ENCODE assay signal across 19 cellular contexts in genomic region chr3:11020764-11021163, GRCh38. TPM values are rescaled to one million over a fixed set of nuclear protein-coding genes. Genes with fewer than 3 reads are reported as not detected.
DNase-seq lines count a peak whose midpoint lies in the region; ATAC-seq, FAIRE-seq and TF ChIP-seq lines count a peak whose summit lies in the region.
"Had no signal": no experiment of that assay in that cellular context is flagged by ENCODE, and none has a peak within 500 bp of the region (broad histone marks: within the 10 kb centered on the region; RNA-seq: fewer than 3 reads in every experiment).

No MANE protein-coding gene starts in this region.

- H3K27me3 Mint-ChIP-seq in activated T-cell treated with anti-CD3 and anti-CD28 coated beads, Interleukin-2, amount 50 U/mL, for 4 hours (ENCODE audit: low read depth) = peaks cover 10% of the 10 kb centered on the region

- no peaks in the 10 kb centered on the region for H3K9me3 Mint-ChIP-seq in activated T-cell treated with anti-CD3 and anti-CD28 coated beads, Interleukin-2, amount 50 U/mL, for 4 hours
- H3K9me3 Mint-ChIP-seq: CD4-positive, alpha-beta memory T cell had no signal

- H3K4me1 Mint-ChIP-seq in activated T-cell treated with anti-CD3 and anti-CD28 coated beads, Interleukin-2, amount 50 U/mL, for 4 hours (ENCODE audit: low read depth) = no peaks in the 10 kb centered on the region
- H3K4me1 Mint-ChIP-seq: CD14-positive monocyte, H9 had no signal

- peaks cover 3 to 32% (median 14%) of the 10 kb centered on the region in 4 donors for H3K36me3 ChIP-seq in liver (ENCODE audit: control insufficient read depth in 4 of 4, insufficient read depth in 3 of 4, low read depth in 1 of 4, low read length in 3 of 4)
- H3K36me3 ChIP-seq in HepG2 (replicated peaks in 1 of 2; ENCODE audit: control insufficient read depth in 1 of 2, insufficient read depth in 2 of 2, low read length in 2 of 2) = no peaks in the 10 kb centered on the region
- H3K36me3 ChIP-seq: BLaER1 had no signal

- H3K4me3 Mint-ChIP-seq in activated T-cell treated with anti-CD3 and anti-CD28 coated beads, Interleukin-2, amount 50 U/mL, for 4 hours = no peak overlapping the region
- H3K4me3 Mint-ChIP-seq: CD14-positive monocyte; CD4-positive, alpha-beta memory T cell; H9 had no signal

- no peaks in the 10 kb centered on the region for H3K36me3 Mint-ChIP-seq in activated T-cell treated with anti-CD3 and anti-CD28 coated beads, Interleukin-2, amount 50 U/mL, for 4 hours (ENCODE audit: insufficient read depth)
- H3K36me3 Mint-ChIP-seq: CD14-positive monocyte; CD4-positive, alpha-beta memory T cell had no signal

- H2AFZ ChIP-seq in HepG2 (ENCODE audit: low read length) = no peak overlapping the region

- TF ChIP-seq EP300 in HepG2 (IDR thresholded peaks at IDR 0.05; ENCODE audit: low read depth in 2 of 2, low read length in 2 of 2) (no peak), HepG2 (CRISPR knock-in tag; IDR thresholded peaks at IDR 0.05; ENCODE audit: borderline replicate concordance) (no peak)

- in situ Hi-C loops in HepG2 (cut with HindIII; ENCODE audit: extremely low pct_ligation_motif_present, low pct_unique_long_range_greater_than_20kb) = no loop called here

- TF ChIP-seq CTCF in liver (IDR thresholded peaks at IDR 0.05; ENCODE audit: low read depth, low read length, missing input control) (no peak), HepG2 (CRISPR knock-in tag; IDR thresholded peaks at IDR 0.05) (no peak)

- ATAC-seq in HepG2 = no peak
- peak; percentile 66 for ATAC-seq in left lobe of liver
- ATAC-seq in activated T-cell treated with anti-CD3 and anti-CD28 coated beads, Interleukin-2, amount 50 U/mL, for 4 hours = no peak
- ATAC-seq: GM12878 had no signal

- no peak overlapping the region for H3K4me2 ChIP-seq in HepG2 (ENCODE audit: low read depth, low read length)
- H3K4me2 ChIP-seq: A549, BLaER1 had no signal

- TF ChIP-seq POLR2A in HepG2 (IDR thresholded peaks at IDR 0.05; ENCODE audit: insufficient read depth in 1 of 2, low read depth in 2 of 2, low read length in 2 of 2) = no peak

- H3K4me1 ChIP-seq in liver (ENCODE audit: control insufficient read depth in 4 of 4, insufficient read depth in 4 of 4, low read length in 3 of 4) = peaks cover 6 to 49% (median 40%) of the 10 kb centered on the region in 4 donors
- H3K4me1 ChIP-seq in HepG2 (ENCODE audit: insufficient read depth, low read length) = no peaks in the 10 kb centered on the region
- H3K4me1 ChIP-seq: A549 had no signal

- CTCF ChIA-PET in HepG2 (lab: Yijun Ruan, JAX; ENCODE audit: low intra/inter-chr PET ratio, low total read pairs) = no interaction called here

- intact Hi-C loops in HepG2 (cut with micrococcal nuclease; ENCODE audit: unreplicated experiment) = no loop called here

- BruUV-seq in HepG2 (replicated peaks; lab: Mats Ljungman, UMichigan) = no TSS peak

- FAIRE-seq in HepG2 (lab: Jason Lieb, UNC) = no peak
- FAIRE-seq: A549, GM12878, H1 had no signal

- WGBS in liver = 42% methylated on average over 2 of the region's 2 CpGs
- 0% methylated on average over 2 of the region's 2 CpGs for WGBS in HepG2 (ENCODE audit: low lambda C conversion rate)

- no peaks in the 10 kb centered on the region for H3K79me2 ChIP-seq in HepG2 (ENCODE audit: insufficient read depth, low read length)

- POLR2A ChIA-PET in HepG2 (lab: Yijun Ruan, JAX) = no interaction called here

- H4K20me1 ChIP-seq in HepG2 (ENCODE audit: insufficient read depth, low read length) = no peaks in the 10 kb centered on the region
- H4K20me1 ChIP-seq: BLaER1 had no signal

- H3K9me3 ChIP-seq in liver (ENCODE audit: control insufficient read depth in 4 of 4, low read length in 3 of 4) = no peaks in the 10 kb centered on the region
- no peaks in the 10 kb centered on the region for H3K9me3 ChIP-seq in HepG2 (ENCODE audit: low read length)
- H3K9me3 ChIP-seq: A549, BLaER1 had no signal

- DNase-seq in HepG2 (ENCODE audit: low spot score) (no peak), left lobe of liver (ENCODE audit: low spot score) (peak; percentile 74), substantia nigra (lab: John Stamatoyannopoulos, UW) (no peak), iPS-NIHi11 (ENCODE audit: low spot score) (no peak), DMS 273 treated with DMSO at 0.1 percent for 48 hours (lab: John Stamatoyannopoulos, UW) (no peak)
- DNase-seq in activated T-cell treated with anti-CD3 and anti-CD28 coated beads, Interleukin-2, amount 50 U/mL, for 4 hours = no peak
- DNase-seq: CD4-positive, alpha-beta memory T cell; DMS53; DND-41; EL had no signal

- H3K27me3 ChIP-seq in liver (ENCODE audit: control insufficient read depth in 4 of 4, insufficient read depth in 4 of 4, low read length in 3 of 4) = no peaks in the 10 kb centered on the region
- H3K27me3 ChIP-seq in HepG2 (ENCODE audit: control insufficient read depth in 1 of 2, insufficient read depth in 2 of 2, low read length in 2 of 2) = peaks cover 4 to 16% of the 10 kb centered on the region in 2 experiments; a peak in 2 of 5 replicates
- H3K27me3 ChIP-seq: BLaER1 had no signal

- TF ChIP-seq RAD21 in liver (IDR thresholded peaks at IDR 0.05) (peak in 1 of 2 donors; percentile 9), HepG2 (CRISPR knock-in tag; IDR thresholded peaks at IDR 0.05) (no peak)

- H3K27ac ChIP-seq in liver (ENCODE audit: low read depth in 1 of 2, low read length in 2 of 2) (peak overlapping the region in 1 of 2 donors; percentile 59), HepG2 (ENCODE audit: extremely low read length, insufficient read depth, low read length) (no peak overlapping the region), substantia nigra (ENCODE audit: low read depth, low read length, poor library complexity, severe bottlenecking) (peak overlapping the region; percentile 75)
- H3K27ac ChIP-seq: 22Rv1, A549, BLaER1 had no signal

- H3K9ac ChIP-seq in liver (ENCODE audit: low read depth in 1 of 2, low read length in 2 of 2) (no peak overlapping the region), HepG2 (ENCODE audit: insufficient read depth, low read depth, low read length) (no peak overlapping the region)
- H3K9ac ChIP-seq: BLaER1 had no signal

- H3K4me3 ChIP-seq in liver (ENCODE audit: low read depth in 1 of 3, low read length in 3 of 3) (no peak overlapping the region), HepG2 (replicated peaks in 1 of 3; ENCODE audit: insufficient read depth in 1 of 3, low read depth in 2 of 3, low read length in 3 of 3) (no peak overlapping the region)
- H3K4me3 ChIP-seq: A549, BLaER1, GM12878 had no signal

TF ChIP-seq in liver, 16 proteins besides CTCF, POLR2A, EP300 and RAD21:
- TF ChIP-seq RXRA (IDR thresholded peaks at IDR 0.05) (peak; percentile 20 to 76), JUND (IDR thresholded peaks at IDR 0.05) (peak in 1 of 2 donors; percentile 16), ATF3 (IDR thresholded peaks at IDR 0.05) (no peak), HNF4A (conservative IDR thresholded peaks at IDR 0.05) (peak; percentile 87 to 91), YY1 (IDR thresholded peaks at IDR 0.05) (peak; percentile 19), HNF4G (IDR thresholded peaks at IDR 0.05) (peak; percentile 34), FOXA1 (IDR thresholded peaks at IDR 0.05) (no peak), SP1 (IDR thresholded peaks at IDR 0.05) (peak; percentile 41)

TF ChIP-seq in HepG2, 621 proteins besides CTCF, POLR2A, EP300 and RAD21:
- TF ChIP-seq TRAFD1 (CRISPR knock-in tag; IDR thresholded peaks at IDR 0.05; ENCODE audit: borderline replicate concordance) = no peak
- no peak for TF ChIP-seq HDAC6 (IDR thresholded peaks at IDR 0.05; ENCODE audit: low read depth, low read length)
- TF ChIP-seq CBX2 (IDR thresholded peaks at IDR 0.05; ENCODE audit: low read depth, low read length) = no peak
- TF ChIP-seq CBX2 (CRISPR knock-in tag; IDR thresholded peaks at IDR 0.05; ENCODE audit: low read depth) = no peak
- no peak for TF ChIP-seq EHMT2 (IDR thresholded peaks at IDR 0.05; ENCODE audit: borderline replicate concordance, low read depth, low read length)

RNA-seq across cellular contexts. Expression of gene SLC6A1, which starts 28.2 kb away (rescaled TPM):
- total RNA-seq in liver = 10 to 100 TPM; 26.2 to 71.9 TPM
- polyA plus RNA-seq in liver = 10 to 100 TPM; 16.0 to 41.4 TPM
- not detected in 2 replicates for total RNA-seq in HepG2 (2016; rRNA removed; fragmentation: Illumina TruSeq; extraction: Trizol)
- not detected in 2 replicates for total RNA-seq in HepG2 (2016; cell fraction: cytosol; rRNA removed; fragmentation: Illumina TruSeq; extraction: Trizol; ENCODE audit: low read depth)
- not detected in 2 replicates for total RNA-seq in HepG2 (2016; cell fraction: insoluble cytoplasmic fraction; rRNA removed; fragmentation: Illumina TruSeq; extraction: Trizol)
- not detected in 2 replicates for total RNA-seq in HepG2 (2016; cell fraction: membrane; rRNA removed; fragmentation: Illumina TruSeq; extraction: Trizol)
- not detected in 2 replicates for total RNA-seq in HepG2 (2016; cell fraction: nucleus; rRNA removed; fragmentation: Illumina TruSeq; extraction: Trizol)
- 0.04 TPM in 1 of 2 replicates, not detected in the other for polyA plus RNA-seq in HepG2 (2011; rRNA removed)
- polyA plus RNA-seq in HepG2 (2011; cell fraction: cytosol; rRNA removed) = not detected in 2 replicates
- 0.03 and 0.05 TPM in 2 replicates for polyA plus RNA-seq in HepG2 (2011; cell fraction: nucleus; rRNA removed)
- polyA plus RNA-seq in HepG2 (2012) = 0.07 TPM in 1 of 2 replicates, not detected in the other
- polyA plus RNA-seq in HepG2 (2016; cell fraction: cytosol; fragmentation: Illumina TruSeq; extraction: Trizol; ENCODE audit: low read depth) = not detected in 2 replicates
- polyA plus RNA-seq in HepG2 (2016; cell fraction: insoluble cytoplasmic fraction; fragmentation: Illumina TruSeq; extraction: Trizol; ENCODE audit: low read depth) = not detected in 2 replicates
- not detected in 2 replicates for polyA plus RNA-seq in HepG2 (2016; cell fraction: membrane; fragmentation: Illumina TruSeq; extraction: Trizol; ENCODE audit: low read depth)
- polyA plus RNA-seq in HepG2 (2016; cell fraction: nucleus; fragmentation: Illumina TruSeq; extraction: Trizol; ENCODE audit: insufficient read depth, low read depth) = not detected in 2 replicates
- polyA minus RNA-seq in HepG2 (2011; rRNA and poly(A)+ RNA removed; ENCODE audit: low replicate concordance) = not detected in 2 replicates
- polyA minus RNA-seq in HepG2 (2011; cell fraction: cytosol; rRNA and poly(A)+ RNA removed) = not detected in 2 replicates
- not detected in 2 replicates for polyA minus RNA-seq in HepG2 (2011; cell fraction: nucleus; rRNA and poly(A)+ RNA removed)
- total RNA-seq in left lobe of liver = 64.8 TPM
- not detected for total RNA-seq in activated T-cell treated with anti-CD3 and anti-CD28 coated beads, Interleukin-2, amount 50 U/mL, for 4 hours
- total RNA-seq: CD4-positive, alpha-beta memory T cell; G401; GM12878; H9 had no signal
- polyA plus RNA-seq: A549; CD14-positive monocyte; CD4-positive, alpha-beta memory T cell; GM12878 had no signal

Comparison
In these comparisons a context has a peak if more than half of its experiments do, and no peak if none do; other contexts are left out.
1. RNA of gene SLC6A1, which starts 28.2 kb away (total RNA-seq): 26.2 to 71.9 TPM in liver and 64.8 TPM in left lobe of liver (single experiment); not detected in HepG2 and not detected in activated T-cell treated with anti-CD3 and anti-CD28 coated beads, Interleukin-2, amount 50 U/mL, for 4 hours; every median in the first group is over 10 times any median in the second.